ENCODE assay signal across 8 cellular contexts in the genomic region with DNA sequence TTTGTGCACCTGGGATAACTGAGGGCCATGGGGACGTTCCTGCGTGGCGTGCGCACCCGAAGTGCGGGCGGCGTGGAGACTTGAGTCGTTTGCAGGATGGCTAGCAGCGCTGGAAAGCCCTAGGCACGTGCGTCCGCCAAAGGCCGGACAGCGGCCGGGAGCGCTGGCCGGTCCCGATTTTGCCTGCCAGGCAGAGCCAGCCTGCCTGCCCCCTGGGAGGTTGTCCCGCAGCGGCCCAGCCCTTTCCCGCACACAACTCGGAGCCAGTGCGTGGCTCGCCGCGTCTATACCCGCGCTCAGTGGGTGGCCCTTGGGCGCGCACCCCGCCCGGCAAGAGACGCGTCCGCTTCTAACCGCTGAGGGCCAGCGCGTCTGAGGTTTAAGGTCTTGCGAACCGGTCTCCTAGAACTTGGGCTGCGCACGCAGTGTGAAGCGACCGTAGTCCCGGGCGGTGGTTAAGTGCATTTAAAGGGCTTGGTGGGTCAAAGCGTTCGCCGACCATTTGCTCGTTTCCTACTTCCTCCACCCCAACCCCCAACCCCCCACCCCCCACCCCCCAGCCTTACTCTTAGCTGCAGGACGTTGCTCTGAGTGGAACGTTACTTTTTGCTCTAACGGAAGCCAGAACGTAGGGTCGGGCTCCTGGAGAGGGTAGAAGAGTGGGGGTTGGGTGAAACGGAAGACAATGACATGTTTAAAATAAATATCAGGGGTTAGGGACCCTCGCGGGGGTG. TPM values are rescaled to one million over a fixed set of nuclear protein-coding genes. Genes with fewer than 3 reads are reported as not detected.
A peak's percentile ranks its signal among the peaks of the same experiment; 100 is the strongest.
DNase-seq lines count a peak whose midpoint lies in the region; ATAC-seq and TF ChIP-seq lines count a peak whose summit lies in the region.

No MANE protein-coding gene starts in this region.

- no peak for TF ChIP-seq EP300 in transverse colon (IDR thresholded peaks at IDR 0.05; ENCODE audit: low read depth)

- 1% methylated on average over 50 of the region's 59 CpGs; no CpG with 5 or more reads in 1 of the 2 donors for WGBS in transverse colon (ENCODE audit: low coverage in 1 of 2), 2 donors

- H3K9me3 ChIP-seq in transverse colon, result no peaks in the 10 kb centered on the region

- in situ Hi-C loops in transverse colon (cut with MboI; ENCODE audit: low pct_ligation_motif_present in 1 of 4, low pct_unique_long_range_greater_than_20kb in 1 of 4, low sequenced_read_pairs in 3 of 4), result loop anchor here in 1 of 4 donors (25.0 kb wide), 1 partner anchor 318 kb away; no protein-coding TSS in a partner anchor

- intact Hi-C loops in transverse colon (cut with DNase I; ENCODE audit: low total_unique reads), result no loop called here

- H3K27ac ChIP-seq in epithelial cell of prostate, result peak overlapping the region; percentile 54
- H3K27ac ChIP-seq in transverse colon, result peak overlapping the region; percentile 56 to 85 (median 68)

- no peaks in the 10 kb centered on the region for H3K36me3 ChIP-seq in transverse colon

- peak; percentile 29 for ATAC-seq in HG02759 (IDR thresholded peaks at IDR 0.05; ENCODE audit: unreplicated experiment)

- H3K4me1 ChIP-seq in transverse colon, result peaks cover 0 to 33% (median 14%) of the 10 kb centered on the region in 4 donors

- DNase-seq in A172 (ENCODE audit: low spot score) (peak; percentile 11), NCI-H1105 treated with DMSO at 0.1 percent for 48 hours (lab: John Stamatoyannopoulos, UW) (peak; percentile 33), epithelial cell of prostate (ENCODE audit: low read depth, low spot score) (no peak), myocyte (ENCODE audit: low read depth) (peak; percentile 54), transverse colon (peak; percentile 47)

- TF ChIP-seq CTCF in GM12875 (IDR thresholded peaks at IDR 0.05; ENCODE audit: borderline replicate concordance, insufficient read depth, low read depth, low read length), result no peak
- TF ChIP-seq CTCF in WI38 (IDR thresholded peaks at IDR 0.05; ENCODE audit: low read depth, low read length), result no peak
- TF ChIP-seq CTCF in transverse colon (IDR thresholded peaks at IDR 0.05), result no peak

- no peak for TF ChIP-seq POLR2A in transverse colon (IDR thresholded peaks at IDR 0.05)

- peaks cover 51% of the 10 kb centered on the region for H3K27me3 ChIP-seq in transverse colon

- H3K4me3 ChIP-seq in GM12875 (ENCODE audit: low read depth, low read length) (peak overlapping the region; percentile 87), WI38 (ENCODE audit: low read depth, low read length) (peak overlapping the region; percentile 78), transverse colon (peak overlapping the region; percentile 47 to 74 (median 64))

RNA-seq across cellular contexts. Expression of gene CDCA7, which starts 0.6 kb away (rescaled TPM):
- total RNA-seq in A172 (2014; rRNA removed; shearing (Covaris generic)), result 7.5 and 11.4 TPM in 2 replicates
- 0.16 and 0.70 TPM in 2 replicates for total RNA-seq in myocyte
- 0.06 TPM for polyA plus RNA-seq in myocyte (2012)
- 10 to 100 TPM in 2 of 4 donors, 1 to 10 TPM in 2; 5.2 to 44.4 (median 11.8) TPM for total RNA-seq in transverse colon
